13 cellular contexts compared by ENCODE assay signal in the genomic region with DNA sequence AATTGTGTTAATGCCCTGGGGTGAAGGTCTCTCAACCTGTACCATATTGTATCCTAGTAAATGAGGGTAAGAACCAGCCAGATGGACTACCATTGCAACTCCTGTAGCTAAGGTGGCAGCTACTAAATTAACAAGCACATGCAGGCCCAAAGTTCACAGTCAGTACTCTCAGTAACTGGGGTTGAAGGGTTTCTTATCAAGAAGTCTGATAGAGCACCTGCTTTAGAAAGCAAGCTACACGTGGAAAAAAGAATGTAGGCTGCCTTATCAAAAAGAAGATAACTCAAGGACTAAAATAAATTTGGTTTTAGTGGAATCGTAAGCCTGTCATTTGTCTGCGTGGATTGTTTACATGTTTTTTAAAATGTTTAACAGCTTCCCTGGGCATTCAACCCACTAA. TPM values are rescaled to one million over a fixed set of nuclear protein-coding genes. Genes with fewer than 3 reads are reported as not detected.
A peak's percentile ranks its signal among the peaks of the same experiment; 100 is the strongest.
DNase-seq lines count a peak whose midpoint lies in the region; ATAC-seq and TF ChIP-seq lines count a peak whose summit lies in the region.
"Had no signal": no experiment of that assay in that cellular context is flagged by ENCODE, and none has a peak within 500 bp of the region (broad histone marks: within the 10 kb centered on the region; RNA-seq: fewer than 3 reads in every experiment).

No MANE protein-coding gene starts in this region.

- CTCF ChIA-PET in CD4-positive, alpha-beta T cell (lab: Charles Lee): interaction anchor here (1.1 to 2.0 kb wide), 4 partner anchors 15 to 87 kb away, joined by 3 to 10 read pairs (median 6); no protein-coding TSS in a partner anchor

- 49% methylated on average over 3 of the region's 3 CpGs for WGBS in esophagus muscularis mucosa

- TF ChIP-seq CTCF in CD4-positive, alpha-beta T cell (IDR thresholded peaks at IDR 0.05): no peak
- TF ChIP-seq CTCF in esophagus muscularis mucosa (IDR thresholded peaks at IDR 0.05) (no peak), natural killer cell (IDR thresholded peaks at IDR 0.05) (no peak)

- TF ChIP-seq POLR2A in esophagus muscularis mucosa (IDR thresholded peaks at IDR 0.05; ENCODE audit: low read depth): no peak

- peak overlapping the region; percentile 76 for H3K4me3 Mint-ChIP-seq in CD4-positive, alpha-beta T cell
- peak overlapping the region; percentile 66 for H3K4me3 Mint-ChIP-seq in natural killer cell
- H3K4me3 Mint-ChIP-seq: activated naive CD4-positive, alpha-beta T cell treated with anti-CD3 and anti-CD28 coated beads, Interleukin-2, amount 10 ng/mL, durations not matched to agents 7 days and 5 days had no signal

- ATAC-seq in CD4-positive, alpha-beta T cell (ENCODE audit: poor library complexity): no peak
- ATAC-seq in natural killer cell: no peak
- no peak for ATAC-seq in GM18873 (IDR thresholded peaks at IDR 0.05; ENCODE audit: low FRiP score, unreplicated experiment)
- ATAC-seq in HG03520 (IDR thresholded peaks at IDR 0.05; ENCODE audit: unreplicated experiment): no peak

- peaks cover 90% of the 10 kb centered on the region for H3K4me1 Mint-ChIP-seq in CD4-positive, alpha-beta T cell (ENCODE audit: low read depth)
- H3K4me1 Mint-ChIP-seq in natural killer cell: peaks cover 75 to 84% of the 10 kb centered on the region in 2 donors

- TF ChIP-seq EP300 in esophagus muscularis mucosa (IDR thresholded peaks at IDR 0.05): no peak

- H3K27ac Mint-ChIP-seq in CD4-positive, alpha-beta T cell: peak overlapping the region; percentile 89
- H3K27ac Mint-ChIP-seq in natural killer cell: peak overlapping the region; percentile 95 to 98

- POLR2A ChIA-PET in CD4-positive, alpha-beta T cell (lab: Charles Lee): interaction anchor here (1.0 to 5.5 kb wide), 3 partner anchors 10 to 286 kb away, joined by 3 to 169 read pairs (median 8); a partner anchor contains a TSS

- no peaks in the 10 kb centered on the region for H3K27me3 ChIP-seq in CD4-positive, alpha-beta T cell (ENCODE audit: control insufficient read depth, insufficient read depth, low read length)
- no peaks in the 10 kb centered on the region for H3K27me3 ChIP-seq in esophagus muscularis mucosa
- H3K27me3 ChIP-seq: ovary had no signal

- peaks cover 48% of the 10 kb centered on the region for H3K36me3 Mint-ChIP-seq in CD4-positive, alpha-beta T cell (ENCODE audit: low read depth)
- H3K36me3 Mint-ChIP-seq in natural killer cell: no peaks in the 10 kb centered on the region

- H3K9me3 ChIP-seq in CD4-positive, alpha-beta T cell (ENCODE audit: control insufficient read depth, low read length): no peaks in the 10 kb centered on the region
- no peaks in the 10 kb centered on the region for H3K9me3 ChIP-seq in esophagus muscularis mucosa
- H3K9me3 ChIP-seq: ovary had no signal

- DNase-seq in CD4-positive, alpha-beta T cell: no peak
- DNase-seq in OCI-M1 (lab: John Stamatoyannopoulos, UW) (peak; percentile 46), esophagus muscularis mucosa (ENCODE audit: extremely low spot score) (no peak), natural killer cell (no peak), GM19238 (ENCODE audit: insufficient read length, low spot score) (no peak), inferior parietal cortex (ENCODE audit: extremely low spot score) (no peak)
- DNase-seq: activated CD4-positive, CD25-positive, alpha-beta regulatory T cell; activated naive CD4-positive, alpha-beta T cell treated with anti-CD3 and anti-CD28 coated beads, Interleukin-2, amount 10 ng/mL, durations not matched to agents 7 days and 5 days; C1 segment of cervical spinal cord; NCI-H1694; ovary had no signal

- no peaks in the 10 kb centered on the region for H3K9me3 Mint-ChIP-seq in CD4-positive, alpha-beta T cell
- no peaks in the 10 kb centered on the region for H3K9me3 Mint-ChIP-seq in natural killer cell
- H3K9me3 Mint-ChIP-seq: activated naive CD4-positive, alpha-beta T cell treated with anti-CD3 and anti-CD28 coated beads, Interleukin-2, amount 10 ng/mL, durations not matched to agents 7 days and 5 days had no signal

- H3K36me3 ChIP-seq in esophagus muscularis mucosa: no peaks in the 10 kb centered on the region
- H3K36me3 ChIP-seq: ovary had no signal

- no peaks in the 10 kb centered on the region for H3K27me3 Mint-ChIP-seq in CD4-positive, alpha-beta T cell
- no peaks in the 10 kb centered on the region for H3K27me3 Mint-ChIP-seq in natural killer cell (ENCODE audit: low read depth in 2 of 2)
- H3K27me3 Mint-ChIP-seq: activated naive CD4-positive, alpha-beta T cell treated with anti-CD3 and anti-CD28 coated beads, Interleukin-2, amount 10 ng/mL, durations not matched to agents 7 days and 5 days had no signal

- H3K27ac ChIP-seq in CD4-positive, alpha-beta T cell (ENCODE audit: low read depth, low read length): no peak overlapping the region
- peak overlapping the region; percentile 23 to 69 (median 52) for H3K27ac ChIP-seq in esophagus muscularis mucosa (replicated peaks in 1 of 4)

- intact Hi-C loops in CD4-positive, alpha-beta T cell (cut with DNase I, micrococcal nuclease): loop anchor here in 1 of 2 experiments (2.0 kb wide), 1 partner anchor 15 kb away; no protein-coding TSS in a partner anchor
- intact Hi-C loops in esophagus muscularis mucosa (cut with DNase I): no loop called here
- intact Hi-C loops in natural killer cell (cut with micrococcal nuclease): no loop called here

- peaks cover 73 to 90% (median 80%) of the 10 kb centered on the region in 4 donors for H3K4me1 ChIP-seq in esophagus muscularis mucosa

- H3K4me3 ChIP-seq in esophagus muscularis mucosa: no peak overlapping the region
- H3K4me3 ChIP-seq: ovary had no signal

RNA-seq across cellular contexts. Expression of a gene that starts 36.7 kb away (rescaled TPM):
- total RNA-seq in CD4-positive, alpha-beta T cell: 10 to 100 TPM; 48.7 to 49.0 TPM
- total RNA-seq in esophagus muscularis mucosa: 10 to 100 TPM; 15.4 to 26.9 (median 24.8) TPM
- 10 to 100 TPM; 32.9 to 58.8 (median 57.1) TPM for total RNA-seq in natural killer cell
